ENCODE assay signal across 1 cellular context in genomic region chr2:190718652-190719526, GRCh38.
TF ChIP-seq lines count a peak whose summit lies in the region.

No MANE protein-coding gene starts in this region.

TF ChIP-seq in GM12878, 131 proteins besides CTCF, POLR2A, EP300 and RAD21 (continued from another document and continues in another):
- TF ChIP-seq ZNF687 (IDR thresholded peaks at IDR 0.05) (peak; percentile 91), PBX3 (IDR thresholded peaks at IDR 0.05; ENCODE audit: insufficient replicate concordance, low read depth, low read length) (peak; percentile 68), ZBTB40 (IDR thresholded peaks at IDR 0.05; ENCODE audit: borderline replicate concordance) (no peak), SIN3A (IDR thresholded peaks at IDR 0.05; ENCODE audit: low read depth, low read length) (no peak), BCL3 (IDR thresholded peaks at IDR 0.05; ENCODE audit: borderline replicate concordance, insufficient read depth, low read depth, low read length, poor library complexity, severe bottlenecking) (no peak), IRF5 (IDR thresholded peaks at IDR 0.05; ENCODE audit: borderline replicate concordance) (no peak), SMARCA5 (IDR thresholded peaks at IDR 0.05) (peak; percentile 45; the same call in 1 of the 2 replicates), PAX5 (IDR thresholded peaks at IDR 0.05; ENCODE audit: borderline replicate concordance, low read depth, low read length) (peak; percentile 67), FOXK2 (IDR thresholded peaks at IDR 0.05) (no peak), TCF7 (IDR thresholded peaks at IDR 0.05; ENCODE audit: borderline replicate concordance) (no peak), SUPT20H (IDR thresholded peaks at IDR 0.05; ENCODE audit: borderline replicate concordance, control insufficient read depth, low read depth, low read length) (no peak), MYB (IDR thresholded peaks at IDR 0.05; ENCODE audit: borderline replicate concordance, low read depth, low read length) (no peak; the same call in 1 of the 2 replicates), ETV6 (conservative IDR thresholded peaks at IDR 0.05 in 1 of 2, IDR thresholded peaks at IDR 0.05 in 1 of 2; ENCODE audit: borderline replicate concordance in 1 of 2, low read depth in 1 of 2) (no peak), NKRF (conservative IDR thresholded peaks at IDR 0.05) (no peak), CBX3 (IDR thresholded peaks at IDR 0.05; ENCODE audit: borderline replicate concordance, low read depth) (no peak), IKZF1 (conservative IDR thresholded peaks at IDR 0.05) (peak; percentile 93), CHD2 (IDR thresholded peaks at IDR 0.05; ENCODE audit: borderline replicate concordance, low read depth, low read length) (peak; percentile 36; the same call in 1 of the 2 replicates), JUNB (IDR thresholded peaks at IDR 0.05) (peak; percentile 79), STAT1 (conservative IDR thresholded peaks at IDR 0.05) (no peak), NR2C2 (IDR thresholded peaks at IDR 0.05; ENCODE audit: borderline replicate concordance, control insufficient read depth, insufficient read length, low read depth) (no peak), HDGF (IDR thresholded peaks at IDR 0.05) (peak; percentile 31; the same call in 1 of the 2 replicates), ATF3 (IDR thresholded peaks at IDR 0.05; ENCODE audit: borderline replicate concordance, extremely low read depth, low read depth, low read length) (no peak), NR2F1 (conservative IDR thresholded peaks at IDR 0.05) (peak; percentile 74), ZSCAN29 (IDR thresholded peaks at IDR 0.05) (no peak), NFIC (IDR thresholded peaks at IDR 0.05; ENCODE audit: low read depth, low read length) (peak; percentile 64; the same call in 1 of the 2 replicates), USF2 (IDR thresholded peaks at IDR 0.05; ENCODE audit: borderline replicate concordance, low read depth, low read length) (no peak), HDAC6 (IDR thresholded peaks at IDR 0.05; ENCODE audit: unreplicated experiment) (no peak), MEF2A (IDR thresholded peaks at IDR 0.05; ENCODE audit: insufficient read depth, low read depth, low read length) (no peak), CEBPZ (IDR thresholded peaks at IDR 0.05; ENCODE audit: low read depth, low read length) (no peak), GATAD2B (conservative IDR thresholded peaks at IDR 0.05; ENCODE audit: low read depth) (peak; percentile 73), JUND (IDR thresholded peaks at IDR 0.05; ENCODE audit: low read depth, low read length) (no peak), MAX (IDR thresholded peaks at IDR 0.05; ENCODE audit: low read depth, low read length) (0 out of 2 replicates have a peak, but pooled peaks have one; percentile 19), RBBP5 (conservative IDR thresholded peaks at IDR 0.05) (no peak), BCL11A (IDR thresholded peaks at IDR 0.05; ENCODE audit: low read depth, low read length) (peak; percentile 82), SUZ12 (IDR thresholded peaks at IDR 0.05; ENCODE audit: unreplicated experiment) (no peak), SKIL (IDR thresholded peaks at IDR 0.05; ENCODE audit: low read depth, poor library complexity, severe bottlenecking) (peak; percentile 74)
